1 cellular context compared by ENCODE assay signal in the genomic region with DNA sequence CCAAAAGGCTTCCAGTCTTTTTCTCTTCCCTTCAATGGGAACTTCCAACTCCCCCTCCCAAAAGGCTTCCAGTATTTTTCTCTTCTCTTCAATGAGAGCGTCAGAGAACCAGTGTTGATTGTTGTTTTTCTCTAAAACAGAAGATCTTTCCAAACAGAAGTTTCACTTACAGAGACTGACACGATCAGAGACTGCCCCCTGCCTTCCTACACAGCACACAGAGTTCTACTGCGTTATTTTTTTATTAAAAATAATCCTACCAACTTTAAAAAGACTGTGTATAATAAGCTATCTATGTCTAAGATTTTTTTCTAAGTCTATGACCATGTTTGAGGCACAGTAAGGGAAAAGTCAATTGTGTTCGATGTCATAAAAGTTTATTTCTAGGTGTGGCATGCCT.
TF ChIP-seq lines count a peak whose summit lies in the region.

No MANE protein-coding gene starts in this region.

TF ChIP-seq in GM23338, 12 proteins besides CTCF, POLR2A, EP300 and RAD21:
- TF ChIP-seq JUNB (IDR thresholded peaks at IDR 0.05; ENCODE audit: unreplicated experiment) (no peak), POLR2AphosphoS5 (IDR thresholded peaks at IDR 0.05; ENCODE audit: low read depth) (no peak), ZNF331 (CRISPR knock-in tag; IDR thresholded peaks at IDR 0.05; ENCODE audit: low read depth) (no peak), STAT1 (IDR thresholded peaks at IDR 0.05; ENCODE audit: unreplicated experiment) (no peak), NANOG (IDR thresholded peaks at IDR 0.05; ENCODE audit: borderline replicate concordance) (no peak), ZNF114 (CRISPR knock-in tag; IDR thresholded peaks at IDR 0.05) (no peak), EZH2phosphoT487 (IDR thresholded peaks at IDR 0.05; ENCODE audit: unreplicated experiment) (no peak), REST (IDR thresholded peaks at IDR 0.05; ENCODE audit: unreplicated experiment) (no peak), EZH2 (IDR thresholded peaks at IDR 0.05; ENCODE audit: low read depth, unreplicated experiment) (no peak), CREB1 (CRISPR knock-in tag; IDR thresholded peaks at IDR 0.05; ENCODE audit: low read depth) (no peak)
- TF ChIP-seq, protein P1, sequence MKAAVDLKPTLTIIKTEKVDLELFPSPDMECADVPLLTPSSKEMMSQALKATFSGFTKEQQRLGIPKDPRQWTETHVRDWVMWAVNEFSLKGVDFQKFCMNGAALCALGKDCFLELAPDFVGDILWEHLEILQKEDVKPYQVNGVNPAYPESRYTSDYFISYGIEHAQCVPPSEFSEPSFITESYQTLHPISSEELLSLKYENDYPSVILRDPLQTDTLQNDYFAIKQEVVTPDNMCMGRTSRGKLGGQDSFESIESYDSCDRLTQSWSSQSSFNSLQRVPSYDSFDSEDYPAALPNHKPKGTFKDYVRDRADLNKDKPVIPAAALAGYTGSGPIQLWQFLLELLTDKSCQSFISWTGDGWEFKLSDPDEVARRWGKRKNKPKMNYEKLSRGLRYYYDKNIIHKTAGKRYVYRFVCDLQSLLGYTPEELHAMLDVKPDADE (IDR thresholded peaks at IDR 0.05): no peak
- TF ChIP-seq, protein P2, sequence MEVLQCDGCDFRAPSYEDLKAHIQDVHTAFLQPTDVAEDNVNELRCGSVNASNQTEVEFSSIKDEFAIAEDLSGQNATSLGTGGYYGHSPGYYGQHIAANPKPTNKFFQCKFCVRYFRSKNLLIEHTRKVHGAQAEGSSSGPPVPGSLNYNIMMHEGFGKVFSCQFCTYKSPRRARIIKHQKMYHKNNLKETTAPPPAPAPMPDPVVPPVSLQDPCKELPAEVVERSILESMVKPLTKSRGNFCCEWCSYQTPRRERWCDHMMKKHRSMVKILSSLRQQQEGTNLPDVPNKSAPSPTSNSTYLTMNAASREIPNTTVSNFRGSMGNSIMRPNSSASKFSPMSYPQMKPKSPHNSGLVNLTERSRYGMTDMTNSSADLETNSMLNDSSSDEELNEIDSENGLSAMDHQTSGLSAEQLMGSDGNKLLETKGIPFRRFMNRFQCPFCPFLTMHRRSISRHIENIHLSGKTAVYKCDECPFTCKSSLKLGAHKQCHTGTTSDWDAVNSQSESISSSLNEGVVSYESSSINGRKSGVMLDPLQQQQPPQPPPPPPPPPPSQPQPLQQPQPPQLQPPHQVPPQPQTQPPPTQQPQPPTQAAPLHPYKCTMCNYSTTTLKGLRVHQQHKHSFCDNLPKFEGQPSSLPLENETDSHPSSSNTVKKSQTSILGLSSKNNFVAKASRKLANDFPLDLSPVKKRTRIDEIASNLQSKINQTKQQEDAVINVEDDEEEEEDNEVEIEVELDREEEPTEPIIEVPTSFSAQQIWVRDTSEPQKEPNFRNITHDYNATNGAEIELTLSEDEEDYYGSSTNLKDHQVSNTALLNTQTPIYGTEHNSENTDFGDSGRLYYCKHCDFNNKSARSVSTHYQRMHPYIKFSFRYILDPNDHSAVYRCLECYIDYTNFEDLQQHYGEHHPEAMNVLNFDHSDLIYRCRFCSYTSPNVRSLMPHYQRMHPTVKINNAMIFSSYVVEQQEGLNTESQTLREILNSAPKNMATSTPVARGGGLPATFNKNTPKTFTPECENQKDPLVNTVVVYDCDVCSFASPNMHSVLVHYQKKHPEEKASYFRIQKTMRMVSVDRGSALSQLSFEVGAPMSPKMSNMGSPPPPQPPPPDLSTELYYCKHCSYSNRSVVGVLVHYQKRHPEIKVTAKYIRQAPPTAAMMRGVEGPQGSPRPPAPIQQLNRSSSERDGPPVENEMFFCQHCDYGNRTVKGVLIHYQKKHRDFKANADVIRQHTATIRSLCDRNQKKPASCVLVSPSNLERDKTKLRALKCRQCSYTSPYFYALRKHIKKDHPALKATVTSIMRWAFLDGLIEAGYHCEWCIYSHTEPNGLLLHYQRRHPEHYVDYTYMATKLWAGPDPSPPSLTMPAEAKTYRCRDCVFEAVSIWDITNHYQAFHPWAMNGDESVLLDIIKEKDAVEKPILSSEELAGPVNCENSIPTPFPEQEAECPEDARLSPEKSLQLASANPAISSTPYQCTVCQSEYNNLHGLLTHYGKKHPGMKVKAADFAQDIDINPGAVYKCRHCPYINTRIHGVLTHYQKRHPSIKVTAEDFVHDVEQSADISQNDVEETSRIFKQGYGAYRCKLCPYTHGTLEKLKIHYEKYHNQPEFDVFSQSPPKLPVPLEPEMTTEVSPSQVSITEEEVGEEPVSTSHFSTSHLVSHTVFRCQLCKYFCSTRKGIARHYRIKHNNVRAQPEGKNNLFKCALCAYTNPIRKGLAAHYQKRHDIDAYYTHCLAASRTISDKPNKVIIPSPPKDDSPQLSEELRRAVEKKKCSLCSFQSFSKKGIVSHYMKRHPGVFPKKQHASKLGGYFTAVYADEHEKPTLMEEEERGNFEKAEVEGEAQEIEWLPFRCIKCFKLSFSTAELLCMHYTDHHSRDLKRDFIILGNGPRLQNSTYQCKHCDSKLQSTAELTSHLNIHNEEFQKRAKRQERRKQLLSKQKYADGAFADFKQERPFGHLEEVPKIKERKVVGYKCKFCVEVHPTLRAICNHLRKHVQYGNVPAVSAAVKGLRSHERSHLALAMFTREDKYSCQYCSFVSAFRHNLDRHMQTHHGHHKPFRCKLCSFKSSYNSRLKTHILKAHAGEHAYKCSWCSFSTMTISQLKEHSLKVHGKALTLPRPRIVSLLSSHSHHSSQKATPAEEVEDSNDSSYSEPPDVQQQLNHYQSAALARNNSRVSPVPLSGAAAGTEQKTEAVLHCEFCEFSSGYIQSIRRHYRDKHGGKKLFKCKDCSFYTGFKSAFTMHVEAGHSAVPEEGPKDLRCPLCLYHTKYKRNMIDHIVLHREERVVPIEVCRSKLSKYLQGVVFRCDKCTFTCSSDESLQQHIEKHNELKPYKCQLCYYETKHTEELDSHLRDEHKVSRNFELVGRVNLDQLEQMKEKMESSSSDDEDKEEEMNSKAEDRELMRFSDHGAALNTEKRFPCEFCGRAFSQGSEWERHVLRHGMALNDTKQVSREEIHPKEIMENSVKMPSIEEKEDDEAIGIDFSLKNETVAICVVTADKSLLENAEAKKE (CRISPR knock-in tag; IDR thresholded peaks at IDR 0.05): no peak
